1 cellular context compared by ENCODE assay signal in genomic region chr1:59641861-59642260, GRCh38.
TF ChIP-seq lines count a peak whose summit lies in the region.

No MANE protein-coding gene starts in this region.

TF ChIP-seq in WTC11, 78 proteins besides CTCF, POLR2A, EP300 and RAD21 (continued from another document):
- TF ChIP-seq E2F1 (CRISPR knock-in tag; IDR thresholded peaks at IDR 0.05) (no peak), NFATC4 (CRISPR knock-in tag; IDR thresholded peaks at IDR 0.05) (no peak), ATF3 (CRISPR knock-in tag; conservative IDR thresholded peaks at IDR 0.05) (no peak), ZNF423 (CRISPR knock-in tag; IDR thresholded peaks at IDR 0.05) (no peak), ZNF671 (CRISPR knock-in tag; IDR thresholded peaks at IDR 0.05) (no peak), PREB (CRISPR knock-in tag; IDR thresholded peaks at IDR 0.05; ENCODE audit: borderline replicate concordance) (no peak), ZNF317 (CRISPR knock-in tag; IDR thresholded peaks at IDR 0.05; ENCODE audit: borderline replicate concordance, low read depth) (no peak), PRRX2 (CRISPR knock-in tag; IDR thresholded peaks at IDR 0.05) (no peak), FOXJ3 (CRISPR knock-in tag; IDR thresholded peaks at IDR 0.05; ENCODE audit: borderline replicate concordance) (no peak), TCF7 (CRISPR knock-in tag; IDR thresholded peaks at IDR 0.05; ENCODE audit: low read depth) (no peak), ZNF396 (CRISPR knock-in tag; IDR thresholded peaks at IDR 0.05; ENCODE audit: borderline replicate concordance) (no peak), HMGA2 (CRISPR knock-in tag; IDR thresholded peaks at IDR 0.05) (no peak), MLX (CRISPR knock-in tag; IDR thresholded peaks at IDR 0.05) (no peak), TP53 (CRISPR knock-in tag; IDR thresholded peaks at IDR 0.05) (no peak)
